Comparison of ENCODE assay signal across 8 cellular contexts in the genomic region with DNA sequence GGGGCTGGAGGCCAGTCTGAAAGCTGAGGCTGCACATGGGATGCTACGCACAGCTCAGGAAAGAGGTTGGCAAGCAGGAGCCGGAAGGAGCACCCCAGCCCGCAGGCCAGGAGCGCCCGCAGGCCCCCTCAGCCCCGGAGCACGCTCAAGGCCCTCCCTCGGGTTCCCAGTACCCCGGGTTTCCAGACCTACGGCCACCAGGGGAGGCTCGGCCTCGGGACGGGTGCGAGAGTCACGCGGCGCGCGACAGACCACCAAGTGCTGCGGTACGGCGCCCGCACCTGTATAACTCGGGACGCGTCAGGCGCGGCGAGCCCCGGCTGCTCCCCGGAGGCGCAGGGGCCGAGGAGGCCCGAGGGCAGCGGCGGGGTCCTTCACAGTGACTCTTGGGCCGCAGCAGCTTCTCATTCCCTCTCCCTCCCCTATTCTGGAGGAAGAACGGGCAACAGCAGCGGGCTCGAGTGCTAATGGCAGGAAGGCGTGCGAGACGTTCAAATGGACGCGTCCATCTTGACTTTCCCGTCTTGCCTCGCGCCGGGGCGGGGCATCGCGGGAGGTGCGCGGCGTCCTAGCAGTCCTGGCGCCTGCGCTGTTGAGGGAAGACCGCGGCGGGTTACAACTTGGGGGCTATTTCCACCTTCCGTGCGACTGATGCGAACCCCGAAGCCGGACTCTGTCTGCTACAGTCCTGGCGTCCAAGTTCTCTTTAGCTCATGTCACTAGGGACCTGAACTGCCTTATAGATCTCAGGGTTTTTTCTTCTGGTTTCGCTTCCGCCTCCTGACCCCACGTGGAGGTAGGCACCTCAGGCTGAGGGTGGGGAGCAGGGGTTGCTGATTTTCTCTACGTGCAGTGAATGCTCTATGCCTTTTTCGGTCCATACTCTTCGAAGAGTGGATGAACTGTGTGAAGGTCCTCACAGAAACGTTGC. TPM values are rescaled to one million over a fixed set of nuclear protein-coding genes. Genes with fewer than 3 reads are reported as not detected.
A peak's percentile ranks its signal among the peaks of the same experiment; 100 is the strongest.
DNase-seq lines count a peak whose midpoint lies in the region; ATAC-seq, FAIRE-seq and TF ChIP-seq lines count a peak whose summit lies in the region.

A gene with protein sequence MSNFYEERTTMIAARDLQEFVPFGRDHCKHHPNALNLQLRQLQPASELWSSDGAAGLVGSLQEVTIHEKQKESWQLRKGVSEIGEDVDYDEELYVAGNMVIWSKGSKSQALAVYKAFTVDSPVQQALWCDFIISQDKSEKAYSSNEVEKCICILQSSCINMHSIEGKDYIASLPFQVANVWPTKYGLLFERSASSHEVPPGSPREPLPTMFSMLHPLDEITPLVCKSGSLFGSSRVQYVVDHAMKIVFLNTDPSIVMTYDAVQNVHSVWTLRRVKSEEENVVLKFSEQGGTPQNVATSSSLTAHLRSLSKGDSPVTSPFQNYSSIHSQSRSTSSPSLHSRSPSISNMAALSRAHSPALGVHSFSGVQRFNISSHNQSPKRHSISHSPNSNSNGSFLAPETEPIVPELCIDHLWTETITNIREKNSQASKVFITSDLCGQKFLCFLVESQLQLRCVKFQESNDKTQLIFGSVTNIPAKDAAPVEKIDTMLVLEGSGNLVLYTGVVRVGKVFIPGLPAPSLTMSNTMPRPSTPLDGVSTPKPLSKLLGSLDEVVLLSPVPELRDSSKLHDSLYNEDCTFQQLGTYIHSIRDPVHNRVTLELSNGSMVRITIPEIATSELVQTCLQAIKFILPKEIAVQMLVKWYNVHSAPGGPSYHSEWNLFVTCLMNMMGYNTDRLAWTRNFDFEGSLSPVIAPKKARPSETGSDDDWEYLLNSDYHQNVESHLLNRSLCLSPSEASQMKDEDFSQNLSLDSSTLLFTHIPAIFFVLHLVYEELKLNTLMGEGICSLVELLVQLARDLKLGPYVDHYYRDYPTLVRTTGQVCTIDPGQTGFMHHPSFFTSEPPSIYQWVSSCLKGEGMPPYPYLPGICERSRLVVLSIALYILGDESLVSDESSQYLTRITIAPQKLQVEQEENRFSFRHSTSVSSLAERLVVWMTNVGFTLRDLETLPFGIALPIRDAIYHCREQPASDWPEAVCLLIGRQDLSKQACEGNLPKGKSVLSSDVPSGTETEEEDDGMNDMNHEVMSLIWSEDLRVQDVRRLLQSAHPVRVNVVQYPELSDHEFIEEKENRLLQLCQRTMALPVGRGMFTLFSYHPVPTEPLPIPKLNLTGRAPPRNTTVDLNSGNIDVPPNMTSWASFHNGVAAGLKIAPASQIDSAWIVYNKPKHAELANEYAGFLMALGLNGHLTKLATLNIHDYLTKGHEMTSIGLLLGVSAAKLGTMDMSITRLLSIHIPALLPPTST (N-terminal part only) (minus strand): TSS at position 533 of the 931 bp plus-strand sequence. CDS start 3,368 bp downstream, outside the sequence.

- H3K36me3 ChIP-seq in keratinocyte (ENCODE audit: control insufficient read depth in 2 of 2, extremely low read depth in 1 of 2, insufficient read depth in 2 of 2, low read length in 2 of 2) = no peaks in the 10 kb centered on the region

- H3K27me3 ChIP-seq in keratinocyte (ENCODE audit: control insufficient read depth, extremely low read depth, insufficient read depth, low read length) = no peaks in the 10 kb centered on the region

- peak within 1 kb of the TSS; percentile 100 for H2AFZ ChIP-seq in keratinocyte (ENCODE audit: control insufficient read depth, low read length)

- peak within 1 kb of the TSS; percentile 82 for H3K4me2 ChIP-seq in keratinocyte (ENCODE audit: control insufficient read depth, extremely low read depth, insufficient read depth, low read depth, low read length)

- H3K9ac ChIP-seq in keratinocyte (ENCODE audit: control insufficient read depth, extremely low read depth, insufficient read depth, low read length) = peak within 1 kb of the TSS; percentile 89

- peaks cover 35% of the 10 kb centered on the region for H3K79me2 ChIP-seq in keratinocyte (ENCODE audit: control insufficient read depth, insufficient read depth, low read length)

- H3K27ac ChIP-seq in keratinocyte (ENCODE audit: control insufficient read depth, insufficient read depth, low read length) = peak within 1 kb of the TSS; percentile 79

- dilution Hi-C loops in keratinocyte (cut with MboI; ENCODE audit: extremely low pct_ligation_motif_present, low sequenced_read_pairs) = no loop called here

- ATAC-seq in GM18873 (IDR thresholded peaks at IDR 0.05; ENCODE audit: low FRiP score, unreplicated experiment) = peak; percentile 76
- ATAC-seq in HG03108 (IDR thresholded peaks at IDR 0.05; ENCODE audit: unreplicated experiment) = peak; percentile 86

- DNase-seq in AG08396 (ENCODE audit: low spot score) (peak; percentile 93), NCI-H2227 treated with DMSO at 0.1 percent for 48 hours (lab: John Stamatoyannopoulos, UW) (peak; percentile 88), keratinocyte (ENCODE audit: low read depth, low spot score) (no peak)
- peak; percentile 74 to 80 (median 76) for DNase-seq in activated CD4-positive, CD25-positive, alpha-beta regulatory T cell (lab: John Stamatoyannopoulos, UW)
- peak; percentile 84 for DNase-seq in central memory CD4-positive, alpha-beta T cell
- peak; percentile 73 to 86 (median 75) for DNase-seq in stimulated activated CD4-positive, alpha-beta T cell treated with anti-CD3 and anti-CD28 coated beads, Interleukin-12 subunit alpha, Interleukin-12 subunit beta, amount 100 ng/mL, for 48 hours (ENCODE audit: low read depth in 2 of 3, low spot score in 1 of 3)

- no peaks in the 10 kb centered on the region for H4K20me1 ChIP-seq in keratinocyte (ENCODE audit: control insufficient read depth, extremely low read depth, insufficient read depth, low read length)

- H3K9me3 ChIP-seq in keratinocyte (ENCODE audit: control insufficient read depth, low read depth, low read length) = no peaks in the 10 kb centered on the region

- TF ChIP-seq CTCF in keratinocyte (optimal IDR thresholded peaks at IDR 0.05 in 1 of 3, IDR thresholded peaks at IDR 0.05 in 1 of 3, conservative IDR thresholded peaks at IDR 0.05 in 1 of 3; ENCODE audit: extremely low read depth in 1 of 3, insufficient read depth in 2 of 3, low read length in 3 of 3) = peak in 1 of 3 experiments; percentile 10

- H3K9me1 ChIP-seq in keratinocyte (ENCODE audit: control insufficient read depth, extremely low read depth, insufficient read depth, low read length) = no peaks in the 10 kb centered on the region

- no peaks in the 10 kb centered on the region for H3K4me1 ChIP-seq in keratinocyte (ENCODE audit: control insufficient read depth, extremely low read depth, insufficient read depth, low read length)

- peak within 1 kb of the TSS; percentile 96 to 100 (median 99) for H3K4me3 ChIP-seq in keratinocyte (ENCODE audit: control insufficient read depth in 2 of 3, extremely low read depth in 1 of 3, insufficient read depth in 2 of 3, low read depth in 1 of 3, low read length in 3 of 3)

- no peak for FAIRE-seq in keratinocyte (lab: Jason Lieb, UNC)

RNA-seq across cellular contexts. Expression of the gene that starts here (rescaled TPM):
- 31.5 to 36.5 TPM (median 34.4 TPM) in 3 replicates for polyA plus RNA-seq in keratinocyte
- 14.2 TPM for polyA plus RNA-seq in keratinocyte (2011; ENCODE audit: low read depth)
- 14.4 and 22.7 TPM in 2 replicates for polyA plus RNA-seq in keratinocyte (2011; cell fraction: cytosol; rRNA removed)
- polyA plus RNA-seq in keratinocyte (2011; cell fraction: nucleus; rRNA removed) = 45.1 and 46.9 TPM in 2 replicates
- polyA plus RNA-seq in keratinocyte (2012; ENCODE audit: low replicate concordance) = 9.6 and 28.4 TPM in 2 replicates
- 51.5 to 99.3 TPM (median 80.4 TPM) in 3 replicates for polyA minus RNA-seq in keratinocyte
- polyA minus RNA-seq in keratinocyte (2011; cell fraction: cytosol; rRNA and poly(A)+ RNA removed) = 54.7 TPM
- 127 and 146 TPM in 2 replicates for polyA minus RNA-seq in keratinocyte (2011; cell fraction: nucleus; rRNA and poly(A)+ RNA removed)
